22 cellular contexts compared by ENCODE assay signal in the genomic region with DNA sequence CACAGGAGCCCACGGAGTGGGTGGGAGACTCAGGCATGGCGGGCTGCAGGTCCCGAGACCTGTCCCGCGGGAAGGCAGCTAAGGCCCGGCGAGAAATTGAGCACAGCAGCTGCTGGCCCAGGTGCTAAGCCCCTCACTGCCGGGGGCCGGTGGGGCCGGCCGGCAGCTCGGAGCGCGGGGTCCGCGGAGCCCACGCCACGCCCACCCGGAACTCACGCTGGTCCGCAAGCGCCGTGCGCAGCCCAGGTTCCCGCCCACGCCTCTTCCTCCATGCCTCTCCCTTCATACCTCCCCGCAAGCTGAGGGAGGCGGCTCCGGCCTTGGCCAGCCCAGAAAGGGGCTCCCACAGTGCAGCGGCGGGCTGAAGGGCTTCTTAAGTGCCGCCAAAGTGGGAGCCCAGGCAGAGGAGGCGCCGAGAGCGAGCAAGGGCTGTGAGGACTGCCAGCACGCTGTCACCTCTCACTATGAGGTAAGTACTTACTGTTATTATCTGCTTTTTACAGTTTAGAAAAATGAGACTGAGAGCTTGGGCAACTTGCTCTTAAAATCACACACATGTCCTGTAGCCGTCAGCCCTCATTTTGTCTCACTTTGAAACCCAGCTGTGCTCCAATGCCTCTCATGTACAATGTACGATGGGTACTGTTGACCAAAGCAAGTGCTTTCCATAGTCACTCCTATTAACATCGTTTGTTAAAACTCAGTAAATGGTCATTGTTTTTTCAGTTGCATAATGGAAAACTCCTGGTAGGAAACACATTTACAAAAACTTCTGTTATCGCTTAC. TPM values are rescaled to one million over a fixed set of nuclear protein-coding genes. Genes with fewer than 3 reads are reported as not detected.
"Had no signal": no experiment of that assay in that cellular context is flagged by ENCODE, and none has a peak within 500 bp of the region (broad histone marks: within the 10 kb centered on the region; RNA-seq: fewer than 3 reads in every experiment).

No MANE protein-coding gene starts in this region.

- H3K9me3 ChIP-seq: mucosa of descending colon, prostate gland, spleen, transverse colon had no signal

- H3K27ac Mint-ChIP-seq: activated CD4-positive, alpha-beta T cell treated with anti-CD3 and anti-CD28 coated beads, Interleukin-2, amount 10 ng/mL, durations not matched to agents 7 days and 5 days; activated naive CD8-positive, alpha-beta T cell; immature natural killer cell; naive thymus-derived CD8-positive, alpha-beta T cell; stimulated activated naive B cell treated with anti-CD40 and anti-IgM and Interleukin-4, amounts not matched to agents 10 μg/mL and 1 μg/mL and 100 μg/mL, for 72 hours had no signal

- H3K27me3 ChIP-seq: spleen, transverse colon had no signal

- H3K36me3 Mint-ChIP-seq: activated naive CD8-positive, alpha-beta T cell; immature natural killer cell; naive thymus-derived CD8-positive, alpha-beta T cell; stimulated activated naive B cell treated with anti-CD40 and anti-IgM and Interleukin-4, amounts not matched to agents 10 μg/mL and 1 μg/mL and 100 μg/mL, for 72 hours had no signal

- DNase-seq: activated CD4-positive, alpha-beta T cell treated with anti-CD3 and anti-CD28 coated beads, Interleukin-2, amount 10 ng/mL, durations not matched to agents 7 days and 5 days; activated CD4-positive, CD25-positive, alpha-beta regulatory T cell; activated effector memory CD4-positive, alpha-beta T cell treated with anti-CD3 and anti-CD28 coated beads, Interleukin-2, amount 50 U/mL, for 16 hours; activated T-cell treated with anti-CD3 and anti-CD28 coated beads, Interleukin-2, amount 50 U/mL, for 1 hour; immature natural killer cell; left cardiac atrium; mammary epithelial cell; mucosa of descending colon; naive thymus-derived CD8-positive, alpha-beta T cell; occipital lobe; spleen; stimulated activated CD4-positive, alpha-beta T cell treated with anti-CD3 and anti-CD28 coated beads, Interleukin-1b, Interleukin-23, amount 100 ng/mL, for 48 hours; stimulated activated naive B cell treated with anti-CD40 and anti-IgM and Interleukin-4, amounts not matched to agents 10 μg/mL and 1 μg/mL and 100 μg/mL, for 72 hours; T-helper 2 cell; transverse colon had no signal

- H3K4me1 Mint-ChIP-seq: activated CD4-positive, alpha-beta T cell treated with anti-CD3 and anti-CD28 coated beads, Interleukin-2, amount 10 ng/mL, durations not matched to agents 7 days and 5 days; immature natural killer cell; naive thymus-derived CD8-positive, alpha-beta T cell; stimulated activated naive B cell treated with anti-CD40 and anti-IgM and Interleukin-4, amounts not matched to agents 10 μg/mL and 1 μg/mL and 100 μg/mL, for 72 hours had no signal

- H3K4me3 ChIP-seq: mucosa of descending colon, prostate gland, spleen, transverse colon had no signal

- H3K4me3 Mint-ChIP-seq: activated CD4-positive, alpha-beta T cell treated with anti-CD3 and anti-CD28 coated beads, Interleukin-2, amount 10 ng/mL, durations not matched to agents 7 days and 5 days; activated naive CD8-positive, alpha-beta T cell; immature natural killer cell; naive thymus-derived CD8-positive, alpha-beta T cell; stimulated activated naive B cell treated with anti-CD40 and anti-IgM and Interleukin-4, amounts not matched to agents 10 μg/mL and 1 μg/mL and 100 μg/mL, for 72 hours had no signal

- H3K27ac ChIP-seq: prostate gland, spleen, transverse colon had no signal

- H3K4me1 ChIP-seq: prostate gland, spleen, transverse colon had no signal

- ATAC-seq: esophagus mucosa; left cardiac atrium; mucosa of descending colon; naive thymus-derived CD8-positive, alpha-beta T cell; sciatic nerve; stimulated activated naive B cell treated with anti-CD40 and anti-IgM and Interleukin-4, amounts not matched to agents 10 μg/mL and 1 μg/mL and 100 μg/mL, for 72 hours had no signal

- H3K36me3 ChIP-seq: prostate gland, spleen, transverse colon had no signal

- H3K9me3 Mint-ChIP-seq: activated CD4-positive, alpha-beta T cell treated with anti-CD3 and anti-CD28 coated beads, Interleukin-2, amount 10 ng/mL, durations not matched to agents 7 days and 5 days; naive thymus-derived CD8-positive, alpha-beta T cell had no signal

RNA-seq across cellular contexts. Expression of gene OR10D3, which starts 12.2 kb away (rescaled TPM):
- total RNA-seq: activated CD4-positive, alpha-beta T cell treated with anti-CD3 and anti-CD28 coated beads, Interleukin-2, amount 10 ng/mL, durations not matched to agents 7 days and 5 days; cerebellum; dermis microvascular lymphatic vessel endothelial cell; esophagus mucosa; left cardiac atrium; mammary epithelial cell; mucosa of descending colon; naive thymus-derived CD8-positive, alpha-beta T cell; occipital lobe; prostate gland; sciatic nerve; spleen; subcutaneous adipose tissue; transverse colon had no signal
- polyA plus RNA-seq: immature natural killer cell; mammary epithelial cell; naive thymus-derived CD8-positive, alpha-beta T cell; spleen had no signal
